Comparison of ENCODE assay signal across 35 cellular contexts in genomic region chr11:77106759-77107158, GRCh38. TPM values are rescaled to one million over a fixed set of nuclear protein-coding genes. Genes with fewer than 3 reads are reported as not detected.
"Had no signal": no experiment of that assay in that cellular context is flagged by ENCODE, and none has a peak within 500 bp of the region (broad histone marks: within the 10 kb centered on the region; RNA-seq: fewer than 3 reads in every experiment).

No MANE protein-coding gene starts in this region.

- H3K27ac ChIP-seq: breast epithelium, SJSA1, VCaP had no signal

- FAIRE-seq: astrocyte had no signal

- H3K27me3 ChIP-seq: body of pancreas, breast epithelium, SJSA1 had no signal

- H3K9me3 ChIP-seq: body of pancreas, breast epithelium, SJSA1 had no signal

- H3K4me3 ChIP-seq: body of pancreas, breast epithelium, SJSA1 had no signal

- H3K36me3 ChIP-seq: breast epithelium, SJSA1 had no signal

- H3K4me1 ChIP-seq: breast epithelium had no signal

- DNase-seq: activated B cell treated with CpG ODN at 0.5 μM for 24 hours; activated CD4-positive, alpha-beta memory T cell treated with anti-CD3 and anti-CD28 coated beads, Interleukin-2, amount 10 ng/mL, durations not matched to agents 7 days and 5 days; activated CD4-positive, alpha-beta T cell treated with anti-CD3 and anti-CD28 coated beads for 4 hours; activated CD4-positive, CD25-positive, alpha-beta regulatory T cell treated with anti-CD3 and anti-CD28 coated beads, Interleukin-2, amount 50 U/mL, for 72 hours; activated CD8-positive, alpha-beta memory T cell treated with anti-CD3 and anti-CD28 coated beads for 24 hours; activated CD8-positive, alpha-beta memory T cell treated with anti-CD3 and anti-CD28 coated beads, Interleukin-2, amount 10 ng/mL, durations not matched to agents 7 days and 5 days; activated CD8-positive, alpha-beta memory T cell treated with anti-CD3 and anti-CD28 coated beads, Interleukin-2, amount 50 U/mL, for 48 hours; activated effector memory CD4-positive, alpha-beta T cell treated with anti-CD3 and anti-CD28 coated beads, Interleukin-2, amount 50 U/mL, for 16 hours; activated naive CD4-positive, alpha-beta T cell; activated naive CD4-positive, alpha-beta T cell treated with anti-CD3 and anti-CD28 coated beads, Interleukin-2, amount 50 U/mL, for 16 hours; activated naive CD8-positive, alpha-beta T cell treated with anti-CD3 and anti-CD28 coated beads for 36 hours; activated T-cell treated with anti-CD3 and anti-CD28 coated beads, Interleukin-2, amount 50 U/mL, for 48 hours; MM.1S; NCI-H1092; NCI-H1436 treated with DMSO at 0.1 percent for 48 hours; NCI-H2029; NCI-H345; NCI-H524 treated with DMSO at 0.1 percent for 48 hours; NCI-H748 treated with DMSO at 0.1 percent for 48 hours; NK-92 treated with Interleukin-12 subunit alpha and Interleukin-12 subunit beta, amount 100 ng/mL, for 24 hours; SHP77 treated with DMSO at 0.1 percent for 48 hours; SW 1271; T-helper 1 cell; T-helper 2 cell; T-helper 9 cell had no signal

- ATAC-seq: activated CD8-positive, alpha-beta memory T cell treated with anti-CD3 and anti-CD28 coated beads, Interleukin-2, amount 10 ng/mL, durations not matched to agents 7 days and 5 days; activated T-helper 17 cell treated with anti-CD3 and anti-CD28 coated beads, Interleukin-2, amount 50 U/mL, for 72 hours had no signal

RNA-seq across cellular contexts. Expression of gene OMP, which starts 4.1 kb away (rescaled TPM):
- total RNA-seq: activated B cell treated with CpG ODN at 0.5 μM for 24 hours; activated CD4-positive, alpha-beta memory T cell treated with anti-CD3 and anti-CD28 coated beads, Interleukin-2, amount 10 ng/mL, durations not matched to agents 7 days and 5 days; activated CD8-positive, alpha-beta memory T cell treated with anti-CD3 and anti-CD28 coated beads, Interleukin-2, amount 10 ng/mL, durations not matched to agents 7 days and 5 days; activated naive CD8-positive, alpha-beta T cell treated with anti-CD3 and anti-CD28 coated beads for 36 hours; activated T-helper 17 cell treated with anti-CD3 and anti-CD28 coated beads, Interleukin-2, amount 50 U/mL, for 72 hours; body of pancreas; breast epithelium; cardiac septum; NCI-H460; RPMI7951; SJSA1 had no signal
- polyA plus RNA-seq: adipose tissue had no signal

RNA-seq across cellular contexts. Expression of gene MYO7A, which starts 21.3 kb away (rescaled TPM):
- total RNA-seq: SJSA1 had no signal
